ENCODE assay signal across 8 cellular contexts in the genomic region with DNA sequence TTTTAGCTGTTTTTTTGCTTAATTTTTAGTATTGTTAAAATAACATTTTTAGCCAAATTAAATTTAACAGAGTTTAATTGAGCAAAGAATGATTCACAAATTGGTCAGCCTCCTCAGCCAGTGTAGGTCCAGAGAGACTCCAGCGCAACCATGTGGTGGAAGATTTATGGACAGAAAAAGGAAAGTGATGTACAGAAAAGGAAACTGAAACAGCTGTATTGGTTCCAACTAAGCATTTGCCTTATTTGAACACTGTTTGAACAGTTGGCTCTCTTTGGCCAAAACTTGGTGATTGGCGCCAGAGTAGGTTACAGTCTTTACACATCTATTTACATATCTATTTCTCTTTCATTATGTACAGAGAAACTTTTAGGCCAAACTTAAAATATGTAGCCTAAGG. TPM values are rescaled to one million over a fixed set of nuclear protein-coding genes. Genes with fewer than 3 reads are reported as not detected.
DNase-seq lines count a peak whose midpoint lies in the region; ATAC-seq and TF ChIP-seq lines count a peak whose summit lies in the region.

No MANE protein-coding gene starts in this region.

- TF ChIP-seq CTCF in CD4-positive, alpha-beta T cell (IDR thresholded peaks at IDR 0.05) = no peak

- peaks cover 4% of the 10 kb centered on the region for H3K36me3 Mint-ChIP-seq in activated CD4-positive, alpha-beta T cell treated with anti-CD3 and anti-CD28 coated beads, Interleukin-2, amount 10 ng/mL, durations not matched to agents 24 days and 14 days (ENCODE audit: low read depth)
- peaks cover 6% of the 10 kb centered on the region for H3K36me3 Mint-ChIP-seq in T-helper 2 cell treated with Interferon-gamma antibody and Interleukin-4, amounts not matched to agents 5 μg/mL and 100 μg/mL, for 36 hours (ENCODE audit: low read depth)
- H3K36me3 Mint-ChIP-seq in immature natural killer cell = peaks cover 0 to 4% (median 0%) of the 10 kb centered on the region in 3 donors
- peaks cover 13% of the 10 kb centered on the region for H3K36me3 Mint-ChIP-seq in CD4-positive, alpha-beta T cell (ENCODE audit: low read depth)

- peaks cover 28% of the 10 kb centered on the region for H3K4me1 Mint-ChIP-seq in activated CD4-positive, alpha-beta T cell treated with anti-CD3 and anti-CD28 coated beads, Interleukin-2, amount 10 ng/mL, durations not matched to agents 24 days and 14 days
- H3K4me1 Mint-ChIP-seq in T-helper 2 cell treated with Interferon-gamma antibody and Interleukin-4, amounts not matched to agents 5 μg/mL and 100 μg/mL, for 36 hours (ENCODE audit: low read depth) = peaks cover 26% of the 10 kb centered on the region
- peaks cover 31 to 54% of the 10 kb centered on the region in 2 donors for H3K4me1 Mint-ChIP-seq in immature natural killer cell
- peaks cover 13% of the 10 kb centered on the region for H3K4me1 Mint-ChIP-seq in CD4-positive, alpha-beta T cell (ENCODE audit: low read depth)

- CTCF ChIA-PET in CD4-positive, alpha-beta T cell (lab: Charles Lee) = no interaction called here

- no peaks in the 10 kb centered on the region for H3K9me3 Mint-ChIP-seq in activated CD4-positive, alpha-beta T cell treated with anti-CD3 and anti-CD28 coated beads, Interleukin-2, amount 10 ng/mL, durations not matched to agents 24 days and 14 days
- no peaks in the 10 kb centered on the region for H3K9me3 Mint-ChIP-seq in T-helper 2 cell treated with Interferon-gamma antibody and Interleukin-4, amounts not matched to agents 5 μg/mL and 100 μg/mL, for 36 hours
- no peaks in the 10 kb centered on the region for H3K9me3 Mint-ChIP-seq in immature natural killer cell
- no peaks in the 10 kb centered on the region for H3K9me3 Mint-ChIP-seq in CD4-positive, alpha-beta T cell

- no peaks in the 10 kb centered on the region for H3K27me3 ChIP-seq in CD4-positive, alpha-beta T cell (ENCODE audit: control insufficient read depth, insufficient read depth, low read length)

- intact Hi-C loops in activated CD4-positive, alpha-beta T cell treated with anti-CD3 and anti-CD28 coated beads, Interleukin-2, amount 10 ng/mL, durations not matched to agents 24 days and 14 days (cut with micrococcal nuclease) = loop anchor here (1.0 to 2.0 kb wide), 2 partner anchors 20 to 55 kb away; a partner anchor contains a TSS
- intact Hi-C loops in CD4-positive, alpha-beta T cell (cut with DNase I, micrococcal nuclease) = no loop called here

- POLR2A ChIA-PET in CD4-positive, alpha-beta T cell (lab: Charles Lee) = no interaction called here

- H3K4me3 Mint-ChIP-seq in activated CD4-positive, alpha-beta T cell treated with anti-CD3 and anti-CD28 coated beads, Interleukin-2, amount 10 ng/mL, durations not matched to agents 24 days and 14 days = peak overlapping the region; percentile 41
- peak overlapping the region; percentile 32 for H3K4me3 Mint-ChIP-seq in T-helper 2 cell treated with Interferon-gamma antibody and Interleukin-4, amounts not matched to agents 5 μg/mL and 100 μg/mL, for 36 hours
- peak overlapping the region in 4 of 5 donors; percentile 12 to 52 (median 42) for H3K4me3 Mint-ChIP-seq in immature natural killer cell
- H3K4me3 Mint-ChIP-seq in CD4-positive, alpha-beta T cell = no peak overlapping the region

- no peak overlapping the region for H3K27ac ChIP-seq in CD4-positive, alpha-beta T cell (ENCODE audit: low read depth, low read length)

- peak; percentile 79 for DNase-seq in activated CD4-positive, alpha-beta T cell treated with anti-CD3 and anti-CD28 coated beads, Interleukin-2, amount 10 ng/mL, durations not matched to agents 24 days and 14 days
- no peak for DNase-seq in activated CD4-positive, alpha-beta T cell treated with anti-CD3 and anti-CD28 coated beads, Interleukin-2, amount 50 U/mL, for 1 hour
- DNase-seq in HK-2 (ENCODE audit: unreplicated experiment) (peak; percentile 10), immature natural killer cell (peak; percentile 37 to 40 (median 39)), NCI-H82 (lab: John Stamatoyannopoulos, UW) (no peak)
- DNase-seq in T-helper 2 cell treated with Interferon-gamma antibody and Interleukin-4, amounts not matched to agents 5 μg/mL and 100 μg/mL, for 36 hours (ENCODE audit: low spot score) = peak; percentile 11
- DNase-seq in CD4-positive, alpha-beta T cell = no peak

- peak; percentile 96 for ATAC-seq in GM21529 (IDR thresholded peaks at IDR 0.05; ENCODE audit: unreplicated experiment)
- no peak for ATAC-seq in CD4-positive, alpha-beta T cell (ENCODE audit: poor library complexity)

- H3K27ac Mint-ChIP-seq in activated CD4-positive, alpha-beta T cell treated with anti-CD3 and anti-CD28 coated beads, Interleukin-2, amount 10 ng/mL, durations not matched to agents 24 days and 14 days = peak overlapping the region; percentile 34
- H3K27ac Mint-ChIP-seq in T-helper 2 cell treated with Interferon-gamma antibody and Interleukin-4, amounts not matched to agents 5 μg/mL and 100 μg/mL, for 36 hours = peak overlapping the region; percentile 36
- peak overlapping the region in 5 of 6 donors; percentile 24 to 75 (median 48) for H3K27ac Mint-ChIP-seq in immature natural killer cell
- no peak overlapping the region for H3K27ac Mint-ChIP-seq in CD4-positive, alpha-beta T cell

- H3K9me3 ChIP-seq in CD4-positive, alpha-beta T cell (ENCODE audit: control insufficient read depth, low read length) = no peaks in the 10 kb centered on the region

- no peaks in the 10 kb centered on the region for H3K27me3 Mint-ChIP-seq in activated CD4-positive, alpha-beta T cell treated with anti-CD3 and anti-CD28 coated beads, Interleukin-2, amount 10 ng/mL, durations not matched to agents 24 days and 14 days
- no peaks in the 10 kb centered on the region for H3K27me3 Mint-ChIP-seq in T-helper 2 cell treated with Interferon-gamma antibody and Interleukin-4, amounts not matched to agents 5 μg/mL and 100 μg/mL, for 36 hours (ENCODE audit: low read depth)
- H3K27me3 Mint-ChIP-seq in immature natural killer cell (ENCODE audit: low read depth in 3 of 3) = no peaks in the 10 kb centered on the region
- H3K27me3 Mint-ChIP-seq in CD4-positive, alpha-beta T cell = no peaks in the 10 kb centered on the region

RNA-seq across cellular contexts. Expression of a gene that starts 19.4 kb away (rescaled TPM):
- total RNA-seq in activated CD4-positive, alpha-beta T cell treated with anti-CD3 and anti-CD28 coated beads, Interleukin-2, amount 10 ng/mL, durations not matched to agents 24 days and 14 days = 7.0 and 7.5 TPM in 2 replicates
- polyA plus RNA-seq in immature natural killer cell = 10 to 100 TPM in 1 of 3 donors, 1 to 10 TPM in 2; 2.9 to 10.7 (median 5.2) TPM
- total RNA-seq in CD4-positive, alpha-beta T cell = 1 to 10 TPM; 6.2 to 7.0 TPM

RNA-seq across cellular contexts. Expression of a gene that starts 54.7 kb away (rescaled TPM):
- total RNA-seq in activated CD4-positive, alpha-beta T cell treated with anti-CD3 and anti-CD28 coated beads, Interleukin-2, amount 10 ng/mL, durations not matched to agents 24 days and 14 days = 43.7 and 47.6 TPM in 2 replicates
- polyA plus RNA-seq in immature natural killer cell = 10 to 100 TPM; 21.1 to 34.8 (median 22.8) TPM
- 10 to 100 TPM; 53.0 to 56.2 TPM for total RNA-seq in CD4-positive, alpha-beta T cell

Comparison
In these comparisons a context has a peak if more than half of its experiments do, and no peak if none do; other contexts are left out.
1. DNase-seq: peak in activated CD4-positive, alpha-beta T cell treated with anti-CD3 and anti-CD28 coated beads, Interleukin-2, amount 10 ng/mL, durations not matched to agents 24 days and 14 days (single experiment), HK-2 (single experiment), T-helper 2 cell treated with Interferon-gamma antibody and Interleukin-4, amounts not matched to agents 5 μg/mL and 100 μg/mL, for 36 hours (single experiment) and immature natural killer cell (3 of 3); none in activated CD4-positive, alpha-beta T cell treated with anti-CD3 and anti-CD28 coated beads, Interleukin-2, amount 50 U/mL, for 1 hour (single experiment), NCI-H82 (single experiment) and CD4-positive, alpha-beta T cell (0 of 10).